ENCODE assay signal across 8 cellular contexts in the genomic region with DNA sequence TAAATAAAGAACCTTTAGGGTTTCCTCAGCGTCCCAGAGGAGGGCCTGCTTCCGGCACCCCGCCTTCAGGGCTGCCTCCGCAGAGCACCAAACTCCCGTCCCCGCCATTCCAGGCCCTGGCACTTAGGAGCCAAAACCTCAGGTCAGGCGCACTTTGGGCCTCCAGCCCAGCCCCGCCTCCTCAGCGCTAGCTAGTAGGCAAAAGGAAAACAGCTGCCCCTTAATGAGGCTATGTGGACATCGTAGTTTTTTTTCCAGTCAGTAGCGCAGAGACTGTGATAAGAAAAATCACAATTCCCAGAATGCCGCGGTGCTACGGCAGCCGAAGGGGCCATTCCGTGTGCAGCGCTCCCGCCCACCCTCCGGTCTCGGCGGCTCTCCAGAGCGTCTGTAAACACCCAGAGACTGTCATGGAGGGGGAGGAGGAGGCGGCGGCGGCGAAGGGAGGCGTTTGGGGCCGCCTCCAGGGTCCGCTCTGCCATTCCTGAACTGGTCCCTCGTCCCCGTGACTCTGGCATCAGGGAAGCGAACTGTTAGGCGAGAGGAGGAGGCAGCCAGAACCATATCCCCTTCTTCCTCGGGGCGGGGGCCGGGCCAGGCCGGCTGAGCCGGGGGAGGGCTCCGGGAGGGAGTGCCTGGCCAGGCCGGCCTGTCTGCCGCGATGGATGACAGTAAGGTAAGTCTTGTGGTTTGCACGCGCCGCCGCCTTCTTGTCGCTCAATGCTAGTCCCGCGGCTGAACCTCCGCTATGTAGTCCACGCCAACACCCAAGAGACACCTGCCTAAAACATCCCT. TPM values are rescaled to one million over a fixed set of nuclear protein-coding genes. Genes with fewer than 3 reads are reported as not detected.
DNase-seq lines count a peak whose midpoint lies in the region; ATAC-seq and TF ChIP-seq lines count a peak whose summit lies in the region.

A gene with protein sequence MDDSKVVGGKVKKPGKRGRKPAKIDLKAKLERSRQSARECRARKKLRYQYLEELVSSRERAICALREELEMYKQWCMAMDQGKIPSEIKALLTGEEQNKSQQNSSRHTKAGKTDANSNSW (plus strand): TSS at position 365 of the 795 bp plus-strand sequence. CDS start 297 bp downstream, at position 662.

- TF ChIP-seq POLR2A in prostate gland (IDR thresholded peaks at IDR 0.05): peak; percentile 55

- H3K9me3 ChIP-seq in prostate gland: no peaks in the 10 kb centered on the region

- DNase-seq in GM13976 (ENCODE audit: low spot score): peak; percentile 90
- DNase-seq in NCI-H146 (lab: John Stamatoyannopoulos, UW): peak; percentile 100
- peak; percentile 66 to 95 (median 79) for DNase-seq in T-helper 2 cell
- DNase-seq in left ventricle myocardium superior: peak; percentile 95
- peak; percentile 92 for DNase-seq in prostate gland (ENCODE audit: low spot score)

- in situ Hi-C loops in GM13976 (cut with MboI; ENCODE audit: low sequenced_read_pairs, unreplicated experiment): no loop called here

- H3K27me3 ChIP-seq in prostate gland (replicated peaks; ENCODE audit: insufficient read depth): no peaks in the 10 kb centered on the region

- no peaks in the 10 kb centered on the region for H3K36me3 ChIP-seq in prostate gland
- H3K36me3 ChIP-seq in urinary bladder (ENCODE audit: insufficient read depth): no peaks in the 10 kb centered on the region

- no peak for TF ChIP-seq CTCF in GM13976 (IDR thresholded peaks at IDR 0.05; ENCODE audit: borderline replicate concordance, control extremely low read depth, extremely low read depth, insufficient read depth, missing control alignments)
- peak in 1 of 4 experiments; percentile 14 for TF ChIP-seq CTCF in prostate gland (IDR thresholded peaks at IDR 0.05)

- H3K4me1 ChIP-seq in prostate gland (replicated peaks) (no peaks in the 10 kb centered on the region), urinary bladder (ENCODE audit: insufficient read depth) (peaks cover 2% of the 10 kb centered on the region)

- intact Hi-C loops in left ventricle myocardium superior (cut with micrococcal nuclease): no loop called here
- intact Hi-C loops in prostate gland (cut with DNase I): loop anchor here (5.0 to 10.0 kb wide), 2 partner anchors 49 to 83 kb away; a partner anchor contains a TSS

- ATAC-seq in HG02840 (IDR thresholded peaks at IDR 0.05; ENCODE audit: low FRiP score, unreplicated experiment) (peak; percentile 72), left ventricle myocardium superior (peak; percentile 97)

- H3K27ac ChIP-seq in angular gyrus (ENCODE audit: low read depth, low read length) (peak within 1 kb of the TSS; percentile 96), prostate gland (peak within 1 kb of the TSS; percentile 90 to 94), urinary bladder (ENCODE audit: low read depth) (peak within 1 kb of the TSS; percentile 91)

- H3K4me3 ChIP-seq in prostate gland: peak within 1 kb of the TSS; percentile 47 to 58
- H3K4me3 ChIP-seq in urinary bladder (ENCODE audit: low read depth, low read length): peak within 1 kb of the TSS; percentile 50

- WGBS in prostate gland: under 1% methylated on average over 45 of the region's 51 CpGs
- WGBS in urinary bladder: under 1% methylated on average over 51 of the region's 51 CpGs

RNA-seq across cellular contexts. Expression of the gene that starts here (rescaled TPM):
- total RNA-seq in left ventricle myocardium superior: 16.9 TPM
- 10 to 100 TPM; 48.1 to 59.8 TPM for total RNA-seq in prostate gland
- 39.0 TPM for total RNA-seq in urinary bladder
- polyA plus RNA-seq in urinary bladder: 29.7 TPM

Comparison
In these comparisons a context has a peak if more than half of its experiments do, and no peak if none do; other contexts are left out.
1. Peak in every context shown above with its lines: DNase-seq, ATAC-seq, H3K4me3 ChIP-seq and H3K27ac ChIP-seq.